Comparison of ENCODE assay signal across 8 cellular contexts in the genomic region with DNA sequence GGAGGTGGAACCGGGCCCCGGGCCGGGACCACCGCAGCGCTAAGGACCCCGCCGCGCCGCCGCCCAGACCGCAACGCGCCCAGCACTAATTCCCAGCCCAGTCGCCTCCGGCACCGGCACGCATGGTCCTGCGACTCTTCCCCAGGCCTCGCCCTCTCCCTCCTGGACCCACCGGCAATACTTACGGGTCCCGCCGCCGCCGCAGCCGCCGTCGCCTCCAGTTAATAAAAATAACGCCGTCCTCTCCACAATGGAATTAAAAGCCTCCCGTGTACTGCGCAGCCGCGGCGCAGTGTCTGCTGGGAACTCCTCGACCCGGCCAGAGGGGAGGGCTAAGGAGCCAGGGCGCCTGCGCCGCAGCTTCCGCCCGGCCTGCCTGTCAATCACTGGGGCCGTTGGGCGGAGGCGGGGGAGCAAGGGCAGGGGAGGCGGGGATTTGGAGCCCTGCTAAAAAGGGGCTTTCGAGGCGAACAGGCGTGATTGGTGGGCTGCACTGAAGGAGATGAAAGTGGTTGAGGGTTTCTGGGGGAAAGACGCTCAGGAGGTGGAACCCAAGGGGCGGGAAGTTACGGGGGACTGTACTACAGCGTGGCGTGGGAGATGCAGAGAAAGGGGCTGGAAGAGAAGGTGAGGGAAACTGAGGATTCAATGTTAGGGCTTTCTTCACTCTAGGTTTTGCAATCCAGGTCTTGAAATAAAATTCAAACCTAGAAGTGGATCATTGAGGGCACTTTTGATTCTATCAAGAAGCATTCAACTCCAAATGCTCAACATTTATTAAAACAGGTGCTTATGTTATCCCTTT. TPM values are rescaled to one million over a fixed set of nuclear protein-coding genes. Genes with fewer than 3 reads are reported as not detected.
DNase-seq lines count a peak whose midpoint lies in the region; ATAC-seq and TF ChIP-seq lines count a peak whose summit lies in the region.

A gene with protein sequence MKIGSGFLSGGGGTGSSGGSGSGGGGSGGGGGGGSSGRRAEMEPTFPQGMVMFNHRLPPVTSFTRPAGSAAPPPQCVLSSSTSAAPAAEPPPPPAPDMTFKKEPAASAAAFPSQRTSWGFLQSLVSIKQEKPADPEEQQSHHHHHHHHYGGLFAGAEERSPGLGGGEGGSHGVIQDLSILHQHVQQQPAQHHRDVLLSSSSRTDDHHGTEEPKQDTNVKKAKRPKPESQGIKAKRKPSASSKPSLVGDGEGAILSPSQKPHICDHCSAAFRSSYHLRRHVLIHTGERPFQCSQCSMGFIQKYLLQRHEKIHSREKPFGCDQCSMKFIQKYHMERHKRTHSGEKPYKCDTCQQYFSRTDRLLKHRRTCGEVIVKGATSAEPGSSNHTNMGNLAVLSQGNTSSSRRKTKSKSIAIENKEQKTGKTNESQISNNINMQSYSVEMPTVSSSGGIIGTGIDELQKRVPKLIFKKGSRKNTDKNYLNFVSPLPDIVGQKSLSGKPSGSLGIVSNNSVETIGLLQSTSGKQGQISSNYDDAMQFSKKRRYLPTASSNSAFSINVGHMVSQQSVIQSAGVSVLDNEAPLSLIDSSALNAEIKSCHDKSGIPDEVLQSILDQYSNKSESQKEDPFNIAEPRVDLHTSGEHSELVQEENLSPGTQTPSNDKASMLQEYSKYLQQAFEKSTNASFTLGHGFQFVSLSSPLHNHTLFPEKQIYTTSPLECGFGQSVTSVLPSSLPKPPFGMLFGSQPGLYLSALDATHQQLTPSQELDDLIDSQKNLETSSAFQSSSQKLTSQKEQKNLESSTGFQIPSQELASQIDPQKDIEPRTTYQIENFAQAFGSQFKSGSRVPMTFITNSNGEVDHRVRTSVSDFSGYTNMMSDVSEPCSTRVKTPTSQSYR (minus strand): TSS at position 276 of the 805 bp plus-strand sequence. CDS start 331 bp downstream, outside the sequence.

- TF ChIP-seq CTCF in GM20000 (IDR thresholded peaks at IDR 0.05; ENCODE audit: extremely low read depth, missing control alignments) = no peak
- no peak for TF ChIP-seq CTCF in lower lobe of right lung (IDR thresholded peaks at IDR 0.05)

- intact Hi-C loops in lower lobe of right lung (cut with DNase I) = no loop called here

- peaks cover 51% of the 10 kb centered on the region for H3K4me1 Mint-ChIP-seq in activated CD8-positive, alpha-beta T cell treated with anti-CD3 and anti-CD28 coated beads, Interleukin-2, amount 10 ng/mL, durations not matched to agents 7 days and 5 days (ENCODE audit: low read depth)

- no peaks in the 10 kb centered on the region for H3K27me3 ChIP-seq in ectodermal cell (ENCODE audit: control insufficient read depth, insufficient read depth, low read length, poor library complexity, severe bottlenecking)
- H3K27me3 ChIP-seq in lower lobe of right lung (ENCODE audit: low read depth) = no peaks in the 10 kb centered on the region

- H3K9me3 ChIP-seq in ectodermal cell (ENCODE audit: control insufficient read depth, low read length) = no peaks in the 10 kb centered on the region
- no peaks in the 10 kb centered on the region for H3K9me3 ChIP-seq in lower lobe of right lung

- peaks cover 13% of the 10 kb centered on the region for H3K4me1 ChIP-seq in ectodermal cell (ENCODE audit: control insufficient read depth, insufficient read depth, low read length)
- peaks cover 45% of the 10 kb centered on the region for H3K4me1 ChIP-seq in lower lobe of right lung

- H3K27ac ChIP-seq in ectodermal cell (ENCODE audit: insufficient read depth, low read depth, low read length, poor library complexity, severe bottlenecking) (no peak within 1 kb of the TSS), lower lobe of right lung (peak within 1 kb of the TSS; percentile 90)

- no peaks in the 10 kb centered on the region for H3K9me3 Mint-ChIP-seq in activated CD8-positive, alpha-beta T cell treated with anti-CD3 and anti-CD28 coated beads, Interleukin-2, amount 10 ng/mL, durations not matched to agents 7 days and 5 days (ENCODE audit: insufficient read depth)

- H3K36me3 ChIP-seq in ectodermal cell (ENCODE audit: control insufficient read depth, insufficient read depth, low read length) = peaks cover 12% of the 10 kb centered on the region
- no peaks in the 10 kb centered on the region for H3K36me3 ChIP-seq in lower lobe of right lung

- H3K27ac Mint-ChIP-seq in activated CD8-positive, alpha-beta T cell treated with anti-CD3 and anti-CD28 coated beads, Interleukin-2, amount 10 ng/mL, durations not matched to agents 7 days and 5 days = peak within 1 kb of the TSS; percentile 93

- peak; percentile 98 for ATAC-seq in activated CD8-positive, alpha-beta T cell treated with anti-CD3 and anti-CD28 coated beads, Interleukin-2, amount 10 ng/mL, durations not matched to agents 7 days and 5 days
- peak; percentile 99 to 100 for ATAC-seq in lower lobe of right lung

- peaks cover 43% of the 10 kb centered on the region for H3K36me3 Mint-ChIP-seq in activated CD8-positive, alpha-beta T cell treated with anti-CD3 and anti-CD28 coated beads, Interleukin-2, amount 10 ng/mL, durations not matched to agents 7 days and 5 days (ENCODE audit: low read depth)

- WGBS in ectodermal cell, 2 experiments = 0% methylated on average over 54 of the region's 54 CpGs

- H3K4me3 Mint-ChIP-seq in activated CD8-positive, alpha-beta T cell treated with anti-CD3 and anti-CD28 coated beads, Interleukin-2, amount 10 ng/mL, durations not matched to agents 7 days and 5 days = peak within 1 kb of the TSS; percentile 91

- peaks cover 4% of the 10 kb centered on the region for H3K27me3 Mint-ChIP-seq in activated CD8-positive, alpha-beta T cell treated with anti-CD3 and anti-CD28 coated beads, Interleukin-2, amount 10 ng/mL, durations not matched to agents 7 days and 5 days (ENCODE audit: low read depth)

- POLR2A ChIA-PET in activated CD8-positive, alpha-beta T cell treated with anti-CD3 and anti-CD28 coated beads, Interleukin-2, amount 10 ng/mL, durations not matched to agents 7 days and 5 days (lab: Charles Lee) = interaction anchor here (0.6 to 1.3 kb wide), 3 partner anchors 10 to 60 kb away, joined by 3 to 5 read pairs (median 4); no protein-coding TSS in a partner anchor

- peak; percentile 97 for DNase-seq in COLO668 (lab: John Stamatoyannopoulos, UW; ENCODE audit: unreplicated experiment)
- DNase-seq in GM20000 (ENCODE audit: low spot score) = peak; percentile 98
- peak; percentile 57 for DNase-seq in HS-5 (ENCODE audit: low read depth)
- DNase-seq in NK-92 (lab: John Stamatoyannopoulos, UW; ENCODE audit: unreplicated experiment) = peak; percentile 83
- DNase-seq in activated CD8-positive, alpha-beta T cell treated with anti-CD3 and anti-CD28 coated beads, Interleukin-2, amount 10 ng/mL, durations not matched to agents 7 days and 5 days = peak; percentile 97
- peak; percentile 97 for DNase-seq in lower lobe of right lung
- peak; percentile 85 to 86 (median 85) for DNase-seq in stimulated activated CD4-positive, alpha-beta T cell treated with anti-CD3 and anti-CD28 coated beads, TNF-alpha, amount 100 ng/mL, for 1 hour (ENCODE audit: low read depth in 3 of 3, low spot score in 1 of 3)

- H3K4me3 ChIP-seq in ectodermal cell (ENCODE audit: insufficient read depth, low read depth, low read length) (peak within 1 kb of the TSS; percentile 72), lower lobe of right lung (peak within 1 kb of the TSS; percentile 92)

- CTCF ChIA-PET in activated CD8-positive, alpha-beta T cell treated with anti-CD3 and anti-CD28 coated beads, Interleukin-2, amount 10 ng/mL, durations not matched to agents 7 days and 5 days (lab: Charles Lee) = interaction anchor here (0.6 kb wide), 1 partner anchor 59 kb away, joined by 3 read pairs; no protein-coding TSS in a partner anchor

RNA-seq across cellular contexts. Expression of the gene that starts here (rescaled TPM):
- 10 to 100 TPM; 13.5 to 14.3 TPM for total RNA-seq in activated CD8-positive, alpha-beta T cell treated with anti-CD3 and anti-CD28 coated beads, Interleukin-2, amount 10 ng/mL, durations not matched to agents 7 days and 5 days
- 42.9 TPM for polyA plus RNA-seq in ectodermal cell (2013, experiment 1 of 4)
- 46.7 TPM for polyA plus RNA-seq in ectodermal cell (2013, experiment 2 of 4)
- 41.6 TPM for polyA plus RNA-seq in ectodermal cell (2013, experiment 3 of 4)
- 43.9 TPM for polyA plus RNA-seq in ectodermal cell (2013, experiment 4 of 4)
- total RNA-seq in lower lobe of right lung = 18.2 TPM
